In the genomic region with DNA sequence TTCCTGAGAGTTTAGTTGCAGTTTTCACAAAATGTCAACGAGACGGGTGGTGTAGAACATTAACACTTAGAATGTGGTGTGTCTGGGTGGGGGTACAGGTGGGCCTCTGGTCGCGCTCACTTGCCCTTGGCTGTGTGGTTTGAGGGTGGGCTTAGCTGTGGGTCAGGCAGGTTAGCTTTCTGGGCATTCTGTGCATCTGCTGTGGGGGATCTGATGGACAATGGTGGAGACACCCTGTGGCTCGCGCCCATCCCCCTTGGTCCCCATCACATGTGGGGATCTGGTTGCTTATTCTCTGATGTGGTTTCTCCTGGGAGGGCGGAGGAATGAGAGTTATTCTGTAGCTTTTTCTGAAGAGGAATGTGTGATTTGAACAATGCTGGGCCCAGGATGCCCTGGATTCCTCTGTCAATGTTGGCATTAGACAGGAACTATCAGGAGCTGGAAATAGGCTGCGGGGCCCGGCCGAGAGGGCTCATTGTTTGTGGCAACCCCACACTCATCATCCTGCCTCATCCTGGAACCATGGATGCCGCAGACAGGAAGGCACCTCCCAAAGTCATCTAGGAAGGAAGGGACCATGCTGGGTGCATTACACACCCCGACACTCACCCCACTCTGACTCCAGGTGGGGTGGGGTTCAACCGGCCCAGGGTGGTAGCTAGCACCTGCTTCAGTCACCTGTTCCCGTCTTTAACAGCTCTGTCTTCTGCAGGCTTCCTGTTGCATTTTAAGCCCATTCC, we compare ENCODE assay signal across 17 cellular contexts.
"Had no signal": no experiment of that assay in that cellular context is flagged by ENCODE, and none has a peak within 500 bp of the region (broad histone marks: within the 10 kb centered on the region; RNA-seq: fewer than 3 reads in every experiment).

No MANE protein-coding gene starts in this region.

- H3K4me3 ChIP-seq: dorsolateral prefrontal cortex, esophagus muscularis mucosa, lower lobe of right lung, prostate gland, right lobe of liver, upper lobe of left lung had no signal

- H3K27me3 ChIP-seq: esophagus muscularis mucosa, right lobe of liver, upper lobe of left lung had no signal

- ATAC-seq: activated T-cell treated with anti-CD3 and anti-CD28 coated beads, Interleukin-2, amount 50 U/mL, for 72 hours; lower lobe of right lung; natural killer cell; right lobe of liver; stimulated activated naive CD8-positive, alpha-beta T cell treated with anti-CD3 and anti-CD28 coated beads, Interleukin-15, Interleukin-2, amounts not matched to agents 100 U/mL and 50 U/mL, for 24 hours had no signal

- FAIRE-seq: endometrium had no signal

- H3K36me3 ChIP-seq: esophagus muscularis mucosa, lower lobe of right lung, prostate gland, right lobe of liver, upper lobe of left lung had no signal

- DNase-seq: activated CD4-positive, alpha-beta memory T cell treated with anti-CD3 and anti-CD28 coated beads, Interleukin-2, amount 10 ng/mL, durations not matched to agents 7 days and 5 days; activated gamma-delta T cell treated with Interleukin-2 at 50 U/mL for 16 hours; activated naive CD8-positive, alpha-beta T cell treated with anti-CD3 and anti-CD28 coated beads, Interleukin-2, amount 10 ng/mL, durations not matched to agents 7 days and 5 days; activated T-cell treated with anti-CD3 and anti-CD28 coated beads, Interleukin-2, amount 50 U/mL, for 72 hours; anterior cingulate cortex; dorsolateral prefrontal cortex; hypothalamus; lower lobe of right lung; natural killer cell; occipital lobe; stimulated activated CD4-positive, alpha-beta T cell treated with anti-CD3 and anti-CD28 coated beads, Interleukin-2, amount 100 ng/mL, for 24 hours; stimulated activated naive CD8-positive, alpha-beta T cell treated with anti-CD3 and anti-CD28 coated beads, Interleukin-15, Interleukin-2, amounts not matched to agents 100 U/mL and 50 U/mL, for 24 hours; upper lobe of left lung had no signal

- H3K4me1 ChIP-seq: lower lobe of right lung, prostate gland, right lobe of liver had no signal

- H3K9me3 ChIP-seq: esophagus muscularis mucosa, lower lobe of right lung, prostate gland, right lobe of liver, upper lobe of left lung had no signal

- H3K27ac ChIP-seq: dorsolateral prefrontal cortex, esophagus muscularis mucosa, lower lobe of right lung, prostate gland, right lobe of liver, upper lobe of left lung had no signal
